In the genomic region with DNA sequence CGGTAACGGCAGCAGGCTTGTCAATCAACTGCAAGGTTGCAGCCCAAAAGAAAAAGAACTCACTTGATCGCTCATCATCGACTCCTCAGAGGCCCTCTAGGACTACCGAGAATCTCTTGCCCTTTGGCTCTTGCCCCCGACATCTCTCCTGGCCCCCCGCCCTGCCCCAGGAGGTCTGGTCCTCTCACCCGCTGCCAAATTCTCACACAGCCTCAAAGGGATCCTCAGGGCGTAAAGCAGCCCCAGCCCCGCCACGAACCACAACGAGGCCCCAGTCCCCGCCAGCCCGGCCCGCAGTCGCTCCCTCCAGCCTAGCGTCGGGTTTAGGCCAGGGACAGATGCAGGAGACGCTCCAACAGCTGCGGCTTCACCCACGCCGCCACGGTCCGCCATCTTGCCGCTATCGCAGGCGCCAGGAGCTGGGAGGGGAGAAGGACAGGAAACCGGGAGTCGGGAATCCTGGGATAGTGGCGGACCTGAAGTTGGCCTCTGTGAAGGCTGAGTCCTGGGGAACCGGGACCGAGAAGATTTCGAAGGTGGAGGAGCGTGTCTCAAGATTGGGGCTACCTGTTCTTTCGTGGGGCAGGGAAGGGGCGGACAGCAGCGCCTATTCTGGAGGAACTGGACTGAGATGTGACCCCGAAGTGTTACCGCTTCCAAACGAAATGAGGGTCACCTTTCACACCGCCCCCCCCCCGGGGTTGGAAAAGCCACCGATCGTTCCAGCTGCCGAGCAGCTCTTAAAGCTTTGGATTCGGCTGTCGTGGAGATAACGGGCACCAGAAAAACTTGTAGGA, we compare ENCODE assay signal across 1 cellular context.
TF ChIP-seq lines count a peak whose summit lies in the region.

A gene with protein sequence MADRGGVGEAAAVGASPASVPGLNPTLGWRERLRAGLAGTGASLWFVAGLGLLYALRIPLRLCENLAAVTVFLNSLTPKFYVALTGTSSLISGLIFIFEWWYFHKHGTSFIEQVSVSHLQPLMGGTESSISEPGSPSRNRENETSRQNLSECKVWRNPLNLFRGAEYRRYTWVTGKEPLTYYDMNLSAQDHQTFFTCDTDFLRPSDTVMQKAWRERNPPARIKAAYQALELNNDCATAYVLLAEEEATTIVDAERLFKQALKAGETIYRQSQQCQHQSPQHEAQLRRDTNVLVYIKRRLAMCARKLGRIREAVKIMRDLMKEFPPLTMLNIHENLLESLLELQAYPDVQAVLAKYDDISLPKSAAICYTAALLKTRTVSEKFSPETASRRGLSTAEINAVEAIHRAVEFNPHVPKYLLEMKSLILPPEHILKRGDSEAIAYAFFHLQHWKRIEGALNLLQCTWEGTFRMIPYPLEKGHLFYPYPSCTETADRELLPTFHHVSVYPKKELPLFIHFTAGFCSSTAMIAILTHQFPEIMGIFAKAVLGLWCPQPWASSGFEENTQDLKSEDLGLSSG (minus strand): TSS at position 421 of the 797 bp plus-strand sequence. CDS start 28 bp downstream, at position 393.

TF ChIP-seq in K562, 482 proteins besides CTCF, POLR2A, EP300 and RAD21 (continued from another document and continues in another):
- TF ChIP-seq AFF1 (IDR thresholded peaks at IDR 0.05; ENCODE audit: low read depth in 1 of 2, partially characterized antibody in 2 of 2) = no peak
- TF ChIP-seq, protein P1, sequence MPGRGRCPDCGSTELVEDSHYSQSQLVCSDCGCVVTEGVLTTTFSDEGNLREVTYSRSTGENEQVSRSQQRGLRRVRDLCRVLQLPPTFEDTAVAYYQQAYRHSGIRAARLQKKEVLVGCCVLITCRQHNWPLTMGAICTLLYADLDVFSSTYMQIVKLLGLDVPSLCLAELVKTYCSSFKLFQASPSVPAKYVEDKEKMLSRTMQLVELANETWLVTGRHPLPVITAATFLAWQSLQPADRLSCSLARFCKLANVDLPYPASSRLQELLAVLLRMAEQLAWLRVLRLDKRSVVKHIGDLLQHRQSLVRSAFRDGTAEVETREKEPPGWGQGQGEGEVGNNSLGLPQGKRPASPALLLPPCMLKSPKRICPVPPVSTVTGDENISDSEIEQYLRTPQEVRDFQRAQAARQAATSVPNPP (IDR thresholded peaks at IDR 0.05; ENCODE audit: borderline replicate concordance, insufficient read depth, insufficient read length) = no peak
- no peak for TF ChIP-seq ADNP (tag; IDR thresholded peaks at IDR 0.05)
- TF ChIP-seq PTBP1 (IDR thresholded peaks at IDR 0.05; ENCODE audit: low read depth, low read length) = no peak
- TF ChIP-seq ZNF318 (IDR thresholded peaks at IDR 0.05; ENCODE audit: borderline replicate concordance in 1 of 2, low read depth in 1 of 2) = no peak
- no peak for TF ChIP-seq KLF13 (tag; IDR thresholded peaks at IDR 0.05; ENCODE audit: borderline replicate concordance, low read depth)
- TF ChIP-seq, protein P2, sequence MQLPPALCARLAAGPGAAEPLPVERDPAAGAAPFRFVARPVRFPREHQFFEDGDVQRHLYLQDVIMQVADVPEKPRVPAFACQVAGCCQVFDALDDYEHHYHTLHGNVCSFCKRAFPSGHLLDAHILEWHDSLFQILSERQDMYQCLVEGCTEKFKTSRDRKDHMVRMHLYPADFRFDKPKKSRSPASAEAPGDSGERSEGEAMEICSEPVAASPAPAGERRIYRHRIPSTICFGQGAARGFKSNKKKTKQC (CRISPR knock-in tag; IDR thresholded peaks at IDR 0.05) = no peak; the same call in 1 of the 2 replicates
- no peak for TF ChIP-seq ZNF23 (CRISPR knock-in tag; IDR thresholded peaks at IDR 0.05)
- peak; percentile 52; the same call in 1 of the 2 replicates for TF ChIP-seq CBX1 (IDR thresholded peaks at IDR 0.05; ENCODE audit: low read depth)
- TF ChIP-seq ILF3 (IDR thresholded peaks at IDR 0.05; ENCODE audit: borderline replicate concordance) = no peak
- 0 out of 2 replicates have a peak, but pooled peaks have one; percentile 12 for TF ChIP-seq ZKSCAN1 (IDR thresholded peaks at IDR 0.05; ENCODE audit: low read depth, low read length)
- TF ChIP-seq ZNF407 (IDR thresholded peaks at IDR 0.05; ENCODE audit: low read depth) = no peak
- no peak for TF ChIP-seq CHCHD3 (CRISPR knock-in tag; IDR thresholded peaks at IDR 0.05)
- no peak for TF ChIP-seq ZNF3 (CRISPR knock-in tag; IDR thresholded peaks at IDR 0.05)
- TF ChIP-seq KDM5B (IDR thresholded peaks at IDR 0.05; ENCODE audit: insufficient replicate concordance, low read depth, low read length) = peak; percentile 93
- TF ChIP-seq ZFX (CRISPR knock-in tag; IDR thresholded peaks at IDR 0.05) = no peak; the same call in 1 of the 2 replicates
- no peak for TF ChIP-seq MEF2A (IDR thresholded peaks at IDR 0.05; ENCODE audit: control insufficient read depth, low read depth, low read length)
- peak; percentile 84 for TF ChIP-seq ZNF766 (CRISPR knock-in tag; conservative IDR thresholded peaks at IDR 0.05)
- TF ChIP-seq MCM5 (IDR thresholded peaks at IDR 0.05; ENCODE audit: low read depth) = no peak
- no peak for TF ChIP-seq NCOA4 (IDR thresholded peaks at IDR 0.05; ENCODE audit: partially characterized antibody)
- TF ChIP-seq BDP1 (IDR thresholded peaks at IDR 0.05; ENCODE audit: insufficient read depth, insufficient read length) = no peak
- no peak for TF ChIP-seq ZNF133 (CRISPR knock-in tag; IDR thresholded peaks at IDR 0.05)
- no peak for TF ChIP-seq FOXK1 (CRISPR knock-in tag; IDR thresholded peaks at IDR 0.05; ENCODE audit: borderline replicate concordance)
- TF ChIP-seq LARP7 (IDR thresholded peaks at IDR 0.05) = no peak
